ENCODE assay signal across 8 cellular contexts in the genomic region with DNA sequence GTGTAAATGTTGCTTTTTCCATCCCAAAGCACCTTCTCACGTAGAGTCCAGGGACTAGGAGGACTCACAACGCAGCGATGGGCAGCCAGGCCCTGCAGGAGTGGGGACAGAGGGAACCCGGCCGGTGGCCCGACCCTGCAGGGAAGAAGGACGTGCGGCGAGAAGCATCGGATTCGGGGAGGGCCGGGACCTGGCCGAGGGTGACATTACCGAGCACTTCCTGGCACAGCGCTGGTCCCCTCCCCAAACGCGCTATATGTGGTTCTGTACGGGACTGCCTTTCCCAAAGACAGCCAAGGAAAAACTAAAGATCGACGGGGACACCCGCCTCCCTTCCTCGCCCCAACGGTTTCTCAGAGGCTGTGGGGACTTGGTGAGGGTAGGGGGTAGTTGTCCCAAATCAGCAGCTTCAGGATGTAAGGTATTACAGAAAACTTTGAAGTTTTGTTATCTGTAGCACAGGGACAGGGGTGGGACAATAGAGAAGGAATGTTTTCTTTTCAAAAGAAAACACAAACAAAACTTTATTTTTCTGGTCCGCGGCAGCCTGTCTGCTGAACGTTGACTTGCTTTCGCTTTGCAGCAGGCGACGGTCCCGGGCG. TPM values are rescaled to one million over a fixed set of nuclear protein-coding genes. Genes with fewer than 3 reads are reported as not detected.
DNase-seq lines count a peak whose midpoint lies in the region; ATAC-seq and TF ChIP-seq lines count a peak whose summit lies in the region.

No MANE protein-coding gene starts in this region.

- peaks cover 0 to 6% (median 0%) of the 10 kb centered on the region in 5 donors for H3K27me3 Mint-ChIP-seq in naive thymus-derived CD4-positive, alpha-beta T cell

- TF ChIP-seq POLR2A in esophagus muscularis mucosa (IDR thresholded peaks at IDR 0.05; ENCODE audit: low read depth), result no peak

- TF ChIP-seq EP300 in esophagus muscularis mucosa (IDR thresholded peaks at IDR 0.05), result no peak

- WGBS in esophagus muscularis mucosa, result 31% methylated on average over 21 of the region's 31 CpGs

- peaks cover 22 to 43% (median 36%) of the 10 kb centered on the region in 7 donors for H3K4me1 Mint-ChIP-seq in naive thymus-derived CD4-positive, alpha-beta T cell

- H3K9me3 ChIP-seq in esophagus muscularis mucosa, result no peaks in the 10 kb centered on the region
- no peaks in the 10 kb centered on the region for H3K9me3 ChIP-seq in naive thymus-derived CD4-positive, alpha-beta T cell (ENCODE audit: control insufficient read depth in 2 of 3, low read length in 3 of 3)

- peak overlapping the region; percentile 85 to 96 (median 92) for H3K27ac ChIP-seq in esophagus muscularis mucosa (replicated peaks in 1 of 4)
- peak overlapping the region; percentile 83 for H3K27ac ChIP-seq in naive thymus-derived CD4-positive, alpha-beta T cell (ENCODE audit: low read depth, low read length)

- H3K36me3 Mint-ChIP-seq in naive thymus-derived CD4-positive, alpha-beta T cell, result peaks cover 0 to 16% (median 0%) of the 10 kb centered on the region in 5 donors

- peak; percentile 20 for ATAC-seq in naive thymus-derived CD4-positive, alpha-beta T cell

- H3K27me3 ChIP-seq in esophagus muscularis mucosa, result no peaks in the 10 kb centered on the region
- no peaks in the 10 kb centered on the region for H3K27me3 ChIP-seq in naive thymus-derived CD4-positive, alpha-beta T cell (ENCODE audit: control insufficient read depth in 2 of 2, insufficient read depth in 2 of 2, low read length in 2 of 2)

- POLR2A ChIA-PET in naive thymus-derived CD4-positive, alpha-beta T cell (lab: Charles Lee), result interaction anchor here (0.6 to 3.4 kb wide), 21 partner anchors 12 to 543 kb away, joined by 3 to 25 read pairs (median 4); no protein-coding TSS in a partner anchor

- peak overlapping the region; percentile 92 to 96 (median 95) for H3K4me3 Mint-ChIP-seq in naive thymus-derived CD4-positive, alpha-beta T cell

- H3K4me1 ChIP-seq in esophagus muscularis mucosa, result peaks cover 13 to 33% (median 30%) of the 10 kb centered on the region in 4 donors
- H3K4me1 ChIP-seq in naive thymus-derived CD4-positive, alpha-beta T cell (ENCODE audit: control insufficient read depth in 2 of 2, insufficient read depth in 2 of 2, low read length in 2 of 2), result peaks cover 3 to 13% of the 10 kb centered on the region in 2 donors

- CTCF ChIA-PET in naive thymus-derived CD4-positive, alpha-beta T cell (lab: Charles Lee), result interaction anchor here (0.7 to 1.6 kb wide), 4 partner anchors 11 to 229 kb away, joined by 3 to 6 read pairs (median 4); no protein-coding TSS in a partner anchor

- H3K9me3 Mint-ChIP-seq in naive thymus-derived CD4-positive, alpha-beta T cell, result peaks cover 0 to under 1% (median 0%) of the 10 kb centered on the region in 11 donors

- peak overlapping the region; percentile 66 for H3K4me3 ChIP-seq in Jurkat, Clone E6-1 (ENCODE audit: low read length)
- peak overlapping the region; percentile 81 to 96 (median 94) for H3K4me3 ChIP-seq in esophagus muscularis mucosa
- peak overlapping the region; percentile 95 for H3K4me3 ChIP-seq in naive thymus-derived CD4-positive, alpha-beta T cell (ENCODE audit: low read length)

- TF ChIP-seq CTCF in esophagus muscularis mucosa (IDR thresholded peaks at IDR 0.05), result peak in 1 of 3 experiments; percentile 1

- H3K36me3 ChIP-seq in esophagus muscularis mucosa, result no peaks in the 10 kb centered on the region
- H3K36me3 ChIP-seq in naive thymus-derived CD4-positive, alpha-beta T cell (ENCODE audit: control insufficient read depth in 2 of 3, insufficient read depth in 3 of 3, low read length in 3 of 3), result peaks cover 0 to 14% (median 0%) of the 10 kb centered on the region in 3 experiments

- intact Hi-C loops in esophagus muscularis mucosa (cut with DNase I), result no loop called here
- intact Hi-C loops in naive thymus-derived CD4-positive, alpha-beta T cell (cut with micrococcal nuclease), result loop anchor here (1.0 to 2.0 kb wide), 8 partner anchors 14 to 820 kb away; a partner anchor contains a TSS

- peak overlapping the region; percentile 91 to 97 (median 93) for H3K27ac Mint-ChIP-seq in naive thymus-derived CD4-positive, alpha-beta T cell

- DNase-seq in CD1c-positive myeloid dendritic cell (ENCODE audit: extremely low spot score), result peak; percentile 57
- peak; percentile 15 for DNase-seq in Jurkat, Clone E6-1 (ENCODE audit: low read depth, low spot score)
- peak; percentile 19 for DNase-seq in activated T-cell treated with anti-CD3 and anti-CD28 coated beads for 4 hours
- no peak for DNase-seq in esophagus muscularis mucosa (ENCODE audit: extremely low spot score)
- DNase-seq in naive thymus-derived CD4-positive, alpha-beta T cell, result peak in 7 of 9 donors; percentile 31 to 71 (median 44)
- no peak for DNase-seq in midbrain (lab: John Stamatoyannopoulos, UW)
- no peak for DNase-seq in cerebellar cortex (ENCODE audit: low spot score)
- no peak for DNase-seq in epidermal melanocyte (ENCODE audit: insufficient read length, low spot score)

RNA-seq across cellular contexts. Expression of a gene that starts 0.9 kb away (rescaled TPM):
- 6.2 TPM for polyA plus RNA-seq in Jurkat, Clone E6-1 (2012; ENCODE audit: insufficient read depth, insufficient read length)
- total RNA-seq in esophagus muscularis mucosa, result 10 to 100 TPM in 1 of 4 donors, 1 to 10 TPM in 3; 7.2 to 12.3 (median 8.8) TPM
- total RNA-seq in naive thymus-derived CD4-positive, alpha-beta T cell, result 10 to 100 TPM; 54.4 to 85.4 (median 77.3) TPM
- 10 to 100 TPM; 43.0 to 55.3 TPM for polyA plus RNA-seq in naive thymus-derived CD4-positive, alpha-beta T cell

Comparison
In these comparisons a context has a peak if more than half of its experiments do, and no peak if none do; other contexts are left out.
1. DNase-seq: peak in CD1c-positive myeloid dendritic cell (single experiment), Jurkat, Clone E6-1 (single experiment), activated T-cell treated with anti-CD3 and anti-CD28 coated beads for 4 hours (single experiment) and naive thymus-derived CD4-positive, alpha-beta T cell (7 of 9); none in esophagus muscularis mucosa (single experiment), midbrain (single experiment), cerebellar cortex (single experiment) and epidermal melanocyte (single experiment).
2. RNA of a gene that starts 0.9 kb away (total RNA-seq): 54.4 to 85.4 TPM in naive thymus-derived CD4-positive, alpha-beta T cell; 7.2 to 12.3 TPM in esophagus muscularis mucosa; every median in the first group is over 4 times any median in the second.
3. Peak in every context shown above with its lines, with median percentiles within 50 percentile points of each other: H3K4me3 ChIP-seq.